8 cellular contexts compared by ENCODE assay signal in the genomic region with DNA sequence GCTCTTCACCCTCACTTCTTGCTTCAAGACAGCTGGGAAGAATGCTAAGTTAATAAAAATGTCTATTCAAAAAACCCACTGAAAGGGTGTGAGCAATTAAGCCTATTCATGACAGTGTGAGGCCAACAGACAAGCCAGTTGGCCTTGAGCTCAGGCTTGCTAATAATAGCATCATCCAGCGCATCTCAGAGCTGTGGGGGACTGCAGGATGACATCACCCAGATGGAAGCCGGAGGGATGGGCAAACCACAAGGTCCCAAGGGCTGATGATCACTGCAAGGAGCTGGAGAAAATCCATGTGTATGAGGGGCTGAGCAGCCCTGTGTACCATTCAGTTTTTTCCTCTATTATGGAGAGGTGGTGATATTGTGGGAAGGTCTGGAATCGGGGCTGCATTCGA.
DNase-seq lines count a peak whose midpoint lies in the region; ATAC-seq and TF ChIP-seq lines count a peak whose summit lies in the region.
"Had no signal": no experiment of that assay in that cellular context is flagged by ENCODE, and none has a peak within 500 bp of the region (broad histone marks: within the 10 kb centered on the region; RNA-seq: fewer than 3 reads in every experiment).

No MANE protein-coding gene starts in this region.

- no peaks in the 10 kb centered on the region for H3K9me3 ChIP-seq in testis

- H3K4me1 ChIP-seq in testis: no peaks in the 10 kb centered on the region

- no peak overlapping the region for H3K27ac ChIP-seq in testis

- WGBS in testis, 2 donors: 50 to 57% methylated on average over 4 of the region's 4 CpGs

- H3K4me3 ChIP-seq in testis: no peak overlapping the region

- H3K36me3 ChIP-seq in testis (ENCODE audit: low read depth, missing control alignments): no peaks in the 10 kb centered on the region

- peak; percentile 4 for DNase-seq in HPDE6-E6E7 (ENCODE audit: extremely low spot score)
- peak; percentile 81 for DNase-seq in astrocyte of the hippocampus (ENCODE audit: low read depth, low spot score)
- DNase-seq in hepatic stellate cell (ENCODE audit: low spot score): peak; percentile 81
- peak; percentile 66 for DNase-seq in testis
- DNase-seq in GM10266 (ENCODE audit: extremely low spot score): no peak
- DNase-seq: Kasumi-1 had no signal

- intact Hi-C loops in testis (cut with DNase I; ENCODE audit: low total_unique reads): no loop called here

- TF ChIP-seq POLR2A in testis (IDR thresholded peaks at IDR 0.05): no peak

- TF ChIP-seq CTCF in testis (IDR thresholded peaks at IDR 0.05): no peak
- no peak for TF ChIP-seq CTCF in GM10266 (IDR thresholded peaks at IDR 0.05; ENCODE audit: control insufficient read depth, insufficient read depth, low read depth, missing control alignments)

- ATAC-seq in HG03025 (IDR thresholded peaks at IDR 0.05; ENCODE audit: low FRiP score, unreplicated experiment) (no peak), GM21381 (IDR thresholded peaks at IDR 0.05; ENCODE audit: unreplicated experiment) (no peak)

- H3K27me3 ChIP-seq in testis: no peaks in the 10 kb centered on the region
